ENCODE assay signal across 9 cellular contexts in the genomic region with DNA sequence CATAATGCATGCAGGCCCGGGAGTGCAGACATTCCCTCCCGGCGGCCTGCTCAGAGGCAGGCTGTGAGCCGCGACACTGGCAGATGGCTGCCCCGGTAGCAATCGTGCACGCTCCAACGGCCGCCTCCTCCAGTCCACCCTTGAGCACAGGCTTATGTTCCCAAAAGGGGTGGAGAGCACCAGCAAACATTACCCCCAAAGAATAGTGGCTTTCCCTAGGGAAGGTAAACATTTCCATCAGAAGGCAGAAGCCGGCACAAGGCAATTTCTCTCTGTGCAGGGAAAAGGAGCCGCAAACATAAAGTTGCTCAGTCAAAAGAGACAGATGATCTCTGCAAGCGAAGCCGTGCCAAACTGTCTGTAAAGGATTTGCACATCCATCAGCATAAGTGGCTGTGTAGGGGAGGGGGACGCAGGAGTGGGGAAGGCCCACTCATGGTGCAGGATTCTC.
DNase-seq lines count a peak whose midpoint lies in the region; ATAC-seq and TF ChIP-seq lines count a peak whose summit lies in the region.
"Had no signal": no experiment of that assay in that cellular context is flagged by ENCODE, and none has a peak within 500 bp of the region (broad histone marks: within the 10 kb centered on the region; RNA-seq: fewer than 3 reads in every experiment).

No MANE protein-coding gene starts in this region.

- no peaks in the 10 kb centered on the region for H3K36me3 ChIP-seq in endodermal cell (ENCODE audit: control insufficient read depth, insufficient read depth, low read length)
- H3K36me3 ChIP-seq in rectal smooth muscle tissue (ENCODE audit: control insufficient read depth, insufficient read depth, low read length) = no peaks in the 10 kb centered on the region

- H3K9me3 ChIP-seq in endodermal cell (ENCODE audit: control insufficient read depth, low read length) = no peaks in the 10 kb centered on the region

- ATAC-seq in activated CD8-positive, alpha-beta memory T cell treated with anti-CD3 and anti-CD28 coated beads, Interleukin-2, amount 10 ng/mL, durations not matched to agents 7 days and 5 days = no peak
- no peak for ATAC-seq in HG03139 (IDR thresholded peaks at IDR 0.05; ENCODE audit: unreplicated experiment)
- ATAC-seq: naive thymus-derived CD4-positive, alpha-beta T cell had no signal

- H3K27me3 Mint-ChIP-seq in endodermal cell (ENCODE audit: insufficient read depth) = no peaks in the 10 kb centered on the region
- no peaks in the 10 kb centered on the region for H3K27me3 Mint-ChIP-seq in activated CD8-positive, alpha-beta memory T cell treated with anti-CD3 and anti-CD28 coated beads, Interleukin-2, amount 10 ng/mL, durations not matched to agents 7 days and 5 days
- H3K27me3 Mint-ChIP-seq: naive thymus-derived CD4-positive, alpha-beta T cell had no signal

- peaks cover 34% of the 10 kb centered on the region for H3K4me1 Mint-ChIP-seq in endodermal cell
- no peaks in the 10 kb centered on the region for H3K4me1 Mint-ChIP-seq in activated CD8-positive, alpha-beta memory T cell treated with anti-CD3 and anti-CD28 coated beads, Interleukin-2, amount 10 ng/mL, durations not matched to agents 7 days and 5 days

- H3K4me3 ChIP-seq in endodermal cell (ENCODE audit: low read length) = no peak overlapping the region
- no peak overlapping the region for H3K4me3 ChIP-seq in rectal smooth muscle tissue (ENCODE audit: low read length)

- CTCF ChIA-PET in activated CD8-positive, alpha-beta memory T cell treated with anti-CD3 and anti-CD28 coated beads, Interleukin-2, amount 10 ng/mL, durations not matched to agents 7 days and 5 days (lab: Charles Lee) = no interaction called here

- no peaks in the 10 kb centered on the region for H3K9me3 Mint-ChIP-seq in endodermal cell
- H3K9me3 Mint-ChIP-seq in activated CD8-positive, alpha-beta memory T cell treated with anti-CD3 and anti-CD28 coated beads, Interleukin-2, amount 10 ng/mL, durations not matched to agents 7 days and 5 days (ENCODE audit: low read depth) = no peaks in the 10 kb centered on the region
- H3K9me3 Mint-ChIP-seq: naive thymus-derived CD4-positive, alpha-beta T cell had no signal

- WGBS in endodermal cell (ENCODE audit: insufficient coverage in 1 of 2, insufficient read length in 1 of 2), 2 experiments = 78 to 79% methylated on average over 5 to 15 of the region's 15 CpGs

- H3K27ac ChIP-seq in endodermal cell (ENCODE audit: low read depth, low read length) (peak overlapping the region; percentile 78), rectal smooth muscle tissue (ENCODE audit: low read depth, low read length) (peak overlapping the region; percentile 70)

- H3K27ac Mint-ChIP-seq in endodermal cell = no peak overlapping the region
- H3K27ac Mint-ChIP-seq in activated CD8-positive, alpha-beta memory T cell treated with anti-CD3 and anti-CD28 coated beads, Interleukin-2, amount 10 ng/mL, durations not matched to agents 7 days and 5 days = no peak overlapping the region
- H3K27ac Mint-ChIP-seq: naive thymus-derived CD4-positive, alpha-beta T cell had no signal

- DNase-seq in DMS53 (lab: John Stamatoyannopoulos, UW) (peak; percentile 85), NCI-H345 (lab: John Stamatoyannopoulos, UW) (peak; percentile 91), endodermal cell (no peak), iPS-NIHi7 (ENCODE audit: extremely low spot score) (no peak), dedifferentiated amniotic fluid mesenchymal stem cell (ENCODE audit: extremely low spot score) (no peak)
- DNase-seq in activated CD8-positive, alpha-beta memory T cell treated with anti-CD3 and anti-CD28 coated beads, Interleukin-2, amount 10 ng/mL, durations not matched to agents 7 days and 5 days = no peak
- DNase-seq: naive thymus-derived CD4-positive, alpha-beta T cell had no signal

- H3K27me3 ChIP-seq in endodermal cell (ENCODE audit: control insufficient read depth, insufficient read depth, low read length, poor library complexity, severe bottlenecking) = no peaks in the 10 kb centered on the region
- H3K27me3 ChIP-seq in rectal smooth muscle tissue (ENCODE audit: control insufficient read depth, insufficient read depth, low read length) = no peaks in the 10 kb centered on the region

- no peak for TF ChIP-seq CTCF in endodermal cell (conservative IDR thresholded peaks at IDR 0.05)

- H3K36me3 Mint-ChIP-seq in endodermal cell (ENCODE audit: low read depth) = no peaks in the 10 kb centered on the region
- no peaks in the 10 kb centered on the region for H3K36me3 Mint-ChIP-seq in activated CD8-positive, alpha-beta memory T cell treated with anti-CD3 and anti-CD28 coated beads, Interleukin-2, amount 10 ng/mL, durations not matched to agents 7 days and 5 days

- H3K9ac ChIP-seq in endodermal cell (ENCODE audit: extremely low read depth, low read length, poor library complexity, severe bottlenecking) = no peak overlapping the region
- H3K9ac ChIP-seq in rectal smooth muscle tissue (ENCODE audit: low read length) = no peak overlapping the region

- H3K4me1 ChIP-seq in endodermal cell (ENCODE audit: control insufficient read depth, insufficient read depth, low read length) (no peaks in the 10 kb centered on the region), rectal smooth muscle tissue (ENCODE audit: control insufficient read depth, insufficient read depth, low read length) (peaks cover 38% of the 10 kb centered on the region)

- no peak overlapping the region for H3K4me3 Mint-ChIP-seq in endodermal cell
- H3K4me3 Mint-ChIP-seq in activated CD8-positive, alpha-beta memory T cell treated with anti-CD3 and anti-CD28 coated beads, Interleukin-2, amount 10 ng/mL, durations not matched to agents 7 days and 5 days = no peak overlapping the region
- H3K4me3 Mint-ChIP-seq: naive thymus-derived CD4-positive, alpha-beta T cell had no signal

Comparison
In these comparisons a context has a peak if more than half of its experiments do, and no peak if none do; other contexts are left out.
1. DNase-seq: peak in DMS53 (single experiment) and NCI-H345 (single experiment); none in endodermal cell (single experiment), activated CD8-positive, alpha-beta memory T cell treated with anti-CD3 and anti-CD28 coated beads, Interleukin-2, amount 10 ng/mL, durations not matched to agents 7 days and 5 days (single experiment), iPS-NIHi7 (single experiment) and dedifferentiated amniotic fluid mesenchymal stem cell (single experiment).